8 cellular contexts compared by ENCODE assay signal in the genomic region with DNA sequence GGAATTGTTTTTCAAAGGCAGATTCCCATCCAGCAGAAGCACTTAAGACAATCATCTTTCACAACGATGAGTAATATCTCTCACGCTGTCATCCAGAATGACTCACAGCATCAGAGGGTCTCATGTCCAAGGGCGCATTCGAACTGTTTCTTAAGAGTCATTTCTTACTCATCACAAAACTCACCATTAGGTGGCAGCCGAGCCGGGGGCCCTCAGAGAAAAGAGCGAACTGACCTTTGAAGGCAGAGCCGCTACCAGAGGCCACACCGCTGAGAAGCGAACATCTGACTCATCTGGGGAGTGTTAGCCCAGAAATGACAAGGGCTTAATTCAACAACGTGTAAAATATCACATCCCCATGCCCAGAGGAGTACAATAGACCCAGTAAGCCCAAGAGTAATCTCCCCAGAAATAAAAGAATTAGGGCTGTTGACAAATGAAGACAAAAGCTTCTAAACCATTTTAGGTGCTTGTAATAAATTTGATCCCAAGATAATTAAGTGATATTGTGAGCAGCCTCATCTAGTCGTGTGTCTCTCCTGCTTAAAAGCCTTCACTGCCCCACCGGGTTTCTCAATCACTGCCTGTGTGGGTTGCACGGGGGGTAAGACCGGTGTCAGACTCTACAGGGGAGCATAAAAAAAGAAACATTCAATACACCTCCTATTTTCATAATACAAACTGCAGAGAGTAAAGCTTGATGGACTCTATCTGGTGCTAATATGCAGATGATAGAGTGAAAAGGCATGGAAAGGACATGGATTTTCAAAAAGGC.
DNase-seq lines count a peak whose midpoint lies in the region; ATAC-seq, FAIRE-seq and TF ChIP-seq lines count a peak whose summit lies in the region.

No MANE protein-coding gene starts in this region.

- intact Hi-C loops in activated CD8-positive, alpha-beta T cell treated with anti-CD3 and anti-CD28 coated beads for 36 hours (cut with micrococcal nuclease): no loop called here
- intact Hi-C loops in endothelial cell of umbilical vein (cut with micrococcal nuclease) (loop anchor here (1.0 kb wide), 2 partner anchors 19 to 155 kb away; no protein-coding TSS in a partner anchor), mucosa of descending colon (cut with DNase I, micrococcal nuclease) (no loop called here)

- no peaks in the 10 kb centered on the region for H3K27me3 ChIP-seq in HAP-1 (ENCODE audit: low read depth)
- peaks cover 0 to 3% of the 10 kb centered on the region in 2 experiments for H3K27me3 ChIP-seq in endothelial cell of umbilical vein (ENCODE audit: control insufficient read depth in 2 of 2, insufficient read depth in 2 of 2, low read length in 2 of 2)

- peaks cover 1% of the 10 kb centered on the region for H3K9me3 Mint-ChIP-seq in activated CD8-positive, alpha-beta T cell treated with anti-CD3 and anti-CD28 coated beads for 36 hours

- H2AFZ ChIP-seq in endothelial cell of umbilical vein (ENCODE audit: low read depth, low read length): no peak overlapping the region

- peak; percentile 94 for ATAC-seq in activated CD8-positive, alpha-beta T cell treated with anti-CD3 and anti-CD28 coated beads for 36 hours
- peak; percentile 87 for ATAC-seq in mucosa of descending colon

- POLR2A ChIA-PET in activated CD8-positive, alpha-beta T cell treated with anti-CD3 and anti-CD28 coated beads for 36 hours (lab: Charles Lee): interaction anchor here (2.0 kb wide), 1 partner anchor 19 kb away, joined by 8 read pairs; no protein-coding TSS in a partner anchor
- POLR2A ChIA-PET in endothelial cell of umbilical vein (lab: Charles Lee): no interaction called here

- H3K4me3 ChIP-seq in HAP-1: no peak overlapping the region
- no peak overlapping the region for H3K4me3 ChIP-seq in NB4 (ENCODE audit: low read depth, low read length)
- no peak overlapping the region for H3K4me3 ChIP-seq in endothelial cell of umbilical vein (replicated peaks in 1 of 3; ENCODE audit: insufficient read depth in 1 of 3, low read depth in 1 of 3, low read length in 3 of 3)
- H3K4me3 ChIP-seq in mucosa of descending colon: no peak overlapping the region

- TF ChIP-seq POLR2A in NB4 (IDR thresholded peaks at IDR 0.05; ENCODE audit: extremely low read depth, insufficient read length) (no peak), endothelial cell of umbilical vein (IDR thresholded peaks at IDR 0.05; ENCODE audit: low read depth, low read length) (no peak)

- peak overlapping the region; percentile 21 for H3K9ac ChIP-seq in endothelial cell of umbilical vein (replicated peaks; ENCODE audit: extremely low read depth, insufficient read depth, low read length)

- no peaks in the 10 kb centered on the region for H3K36me3 Mint-ChIP-seq in activated CD8-positive, alpha-beta T cell treated with anti-CD3 and anti-CD28 coated beads for 36 hours (ENCODE audit: low read depth)

- H3K4me2 ChIP-seq in endothelial cell of umbilical vein (ENCODE audit: insufficient read depth, low read length): no peak overlapping the region

- H3K9me1 ChIP-seq in endothelial cell of umbilical vein (replicated peaks; ENCODE audit: control insufficient read depth, extremely low read depth, insufficient read depth, low read length): no peaks in the 10 kb centered on the region

- DNase-seq in HAP-1 (ENCODE audit: low spot score in 2 of 2) (peak; percentile 44 to 80), NB4 (ENCODE audit: low read depth) (peak; percentile 97), endothelial cell of umbilical vein (ENCODE audit: low read depth, low spot score) (peak; percentile 86), mucosa of descending colon (peak; percentile 59 to 67 (median 63)), cerebellum (ENCODE audit: low spot score) (no peak)
- peak; percentile 93 for DNase-seq in activated CD8-positive, alpha-beta T cell treated with anti-CD3 and anti-CD28 coated beads for 36 hours
- peak; percentile 84 for DNase-seq in stimulated activated CD8-positive, alpha-beta memory T cell treated with anti-CD3 and anti-CD28 coated beads, Interleukin-4, amount 100 ng/mL, for 48 hours

- peak overlapping the region; percentile 3 for H3K4me3 Mint-ChIP-seq in activated CD8-positive, alpha-beta T cell treated with anti-CD3 and anti-CD28 coated beads for 36 hours

- in situ Hi-C loops in HAP-1 (cut with MboI; ENCODE audit: low sequenced_read_pairs): loop anchor here (25.0 kb wide), 2 partner anchors 638 to 1913 kb away; no protein-coding TSS in a partner anchor

- no peaks in the 10 kb centered on the region for H3K27me3 Mint-ChIP-seq in activated CD8-positive, alpha-beta T cell treated with anti-CD3 and anti-CD28 coated beads for 36 hours

- CTCF ChIA-PET in activated CD8-positive, alpha-beta T cell treated with anti-CD3 and anti-CD28 coated beads for 36 hours (lab: Charles Lee): interaction anchor here (0.7 to 1.4 kb wide), 8 partner anchors 17 to 712 kb away, joined by 3 to 6 read pairs (median 3); partner anchors contain the start of gene NUDT15
- CTCF ChIA-PET in endothelial cell of umbilical vein (lab: Charles Lee): interaction anchor here (0.8 to 5.2 kb wide), 11 partner anchors 9 to 531 kb away, joined by 3 to 66 read pairs (median 3); no protein-coding TSS in a partner anchor

- peak; percentile 77 for FAIRE-seq in endothelial cell of umbilical vein (lab: Jason Lieb, UNC)

- no peak overlapping the region for H3K27ac ChIP-seq in endothelial cell of umbilical vein (ENCODE audit: insufficient read depth, low read depth, low read length)

- H3K79me2 ChIP-seq in endothelial cell of umbilical vein (ENCODE audit: control insufficient read depth, insufficient read depth, low read length): no peaks in the 10 kb centered on the region

- H3K36me3 ChIP-seq in HAP-1 (replicated peaks) (no peaks in the 10 kb centered on the region), endothelial cell of umbilical vein (ENCODE audit: control insufficient read depth in 2 of 2, extremely low read depth in 1 of 2, insufficient read depth in 2 of 2, low read length in 2 of 2) (no peaks in the 10 kb centered on the region), mucosa of descending colon (ENCODE audit: low read depth) (no peaks in the 10 kb centered on the region)

- H3K4me1 Mint-ChIP-seq in activated CD8-positive, alpha-beta T cell treated with anti-CD3 and anti-CD28 coated beads for 36 hours (ENCODE audit: low read depth): peaks cover 24% of the 10 kb centered on the region

- peak overlapping the region; percentile 81 for H3K27ac Mint-ChIP-seq in activated CD8-positive, alpha-beta T cell treated with anti-CD3 and anti-CD28 coated beads for 36 hours

- dilution Hi-C loops in endothelial cell of umbilical vein (cut with MboI; ENCODE audit: extremely low pct_ligation_motif_present, low sequenced_read_pairs): no loop called here

- no TSS peak for BruUV-seq in endothelial cell of umbilical vein (replicated peaks; lab: Mats Ljungman, UMichigan)

- H3K9me3 ChIP-seq in HAP-1: no peaks in the 10 kb centered on the region
- no peaks in the 10 kb centered on the region for H3K9me3 ChIP-seq in endothelial cell of umbilical vein (replicated peaks; ENCODE audit: control insufficient read depth, insufficient read depth, low read length)
- no peaks in the 10 kb centered on the region for H3K9me3 ChIP-seq in mucosa of descending colon

- no peaks in the 10 kb centered on the region for H4K20me1 ChIP-seq in endothelial cell of umbilical vein (replicated peaks; ENCODE audit: control insufficient read depth, extremely low read depth, insufficient read depth, low read length)

- TF ChIP-seq CTCF in GM12872 (IDR thresholded peaks at IDR 0.05; ENCODE audit: insufficient read depth, low read depth, low read length) (peak; percentile 70), NB4 (IDR thresholded peaks at IDR 0.05; ENCODE audit: low read depth, low read length) (peak; percentile 64), endothelial cell of umbilical vein (IDR thresholded peaks at IDR 0.05; ENCODE audit: extremely low read depth in 1 of 2, insufficient read depth in 1 of 2, low read depth in 1 of 2, low read length in 2 of 2) (peak; percentile 53 to 56), mucosa of descending colon (IDR thresholded peaks at IDR 0.05) (peak; percentile 14)
- no peak for TF ChIP-seq CTCF in activated CD8-positive, alpha-beta T cell treated with anti-CD3 and anti-CD28 coated beads for 36 hours (IDR thresholded peaks at IDR 0.05)

- H3K4me1 ChIP-seq in HAP-1 (peaks cover 6% of the 10 kb centered on the region), endothelial cell of umbilical vein (ENCODE audit: control insufficient read depth, extremely low read depth, insufficient read depth, low read length) (peaks cover 6% of the 10 kb centered on the region), mucosa of descending colon (ENCODE audit: low read depth) (peaks cover 6% of the 10 kb centered on the region)

TF ChIP-seq in endothelial cell of umbilical vein, 7 proteins besides CTCF, POLR2A, EP300 and RAD21:
- peak; percentile 66 for TF ChIP-seq JUN (IDR thresholded peaks at IDR 0.05; ENCODE audit: borderline replicate concordance, insufficient read depth, insufficient read length, low read depth)
- TF ChIP-seq GATA2 (IDR thresholded peaks at IDR 0.05; ENCODE audit: insufficient read depth, insufficient read length, low read depth, low read length): peak; percentile 32
- TF ChIP-seq EZH2 (IDR thresholded peaks at IDR 0.05; ENCODE audit: borderline replicate concordance, low read depth, low read length, severe bottlenecking): no peak
- peak; percentile 98 for TF ChIP-seq FOS (IDR thresholded peaks at IDR 0.05; ENCODE audit: borderline replicate concordance, insufficient read depth, low read length)
